Comparison of ENCODE assay signal across 9 cellular contexts in the genomic region with DNA sequence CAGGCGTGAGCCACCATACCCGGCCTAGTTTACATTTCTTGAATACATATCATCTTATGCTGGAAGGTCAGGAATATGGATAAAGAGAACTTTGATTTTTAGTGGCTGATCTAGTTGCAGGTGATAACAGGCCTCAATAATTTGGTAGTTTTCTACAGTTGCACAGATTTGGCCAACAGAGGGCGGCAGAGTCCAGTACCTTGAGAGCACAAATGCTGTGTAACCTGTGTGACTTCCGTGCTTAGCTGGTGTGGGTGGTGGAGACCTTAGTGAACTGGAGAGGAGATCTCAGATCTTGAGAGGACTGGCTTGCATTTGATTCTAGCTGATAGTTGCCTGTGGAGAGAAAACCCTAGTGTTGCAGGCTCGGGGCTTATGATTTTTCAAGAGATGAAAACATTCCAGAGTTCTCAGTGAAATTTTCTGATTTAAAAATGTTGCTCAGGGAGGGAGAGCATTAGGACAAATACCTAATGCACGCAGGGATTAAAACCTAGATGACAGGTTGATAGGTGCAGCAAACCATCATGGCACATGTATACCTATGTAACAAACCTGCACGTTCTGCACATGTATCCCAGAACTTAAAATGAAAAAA. TPM values are rescaled to one million over a fixed set of nuclear protein-coding genes. Genes with fewer than 3 reads are reported as not detected.
DNase-seq lines count a peak whose midpoint lies in the region; ATAC-seq, FAIRE-seq and TF ChIP-seq lines count a peak whose summit lies in the region.
"Had no signal": no experiment of that assay in that cellular context is flagged by ENCODE, and none has a peak within 500 bp of the region (broad histone marks: within the 10 kb centered on the region; RNA-seq: fewer than 3 reads in every experiment).

No MANE protein-coding gene starts in this region.

- 23 to 50% methylated on average over 4 of the region's 7 CpGs for WGBS in gastroesophageal sphincter (ENCODE audit: low coverage in 1 of 2), 2 donors

- H3K36me3 Mint-ChIP-seq in activated T-helper 17 cell treated with anti-CD3 and anti-CD28 coated beads, Interleukin-2, amount 50 U/mL, for 72 hours (ENCODE audit: low read depth), result no peaks in the 10 kb centered on the region

- H3K4me1 ChIP-seq in gastroesophageal sphincter, result no peaks in the 10 kb centered on the region

- peak; percentile 91 for ATAC-seq in activated T-helper 17 cell treated with anti-CD3 and anti-CD28 coated beads, Interleukin-2, amount 50 U/mL, for 72 hours (replicated peaks)
- peak; percentile 41 for ATAC-seq in gastroesophageal sphincter

- peak; percentile 96 for FAIRE-seq in H54 (lab: Jason Lieb, UNC)
- FAIRE-seq in urothelium cell line (lab: Jason Lieb, UNC), result peak; percentile 56

- TF ChIP-seq POLR2A in H54 (IDR thresholded peaks at IDR 0.05; ENCODE audit: low read depth, low read length) (no peak), gastroesophageal sphincter (IDR thresholded peaks at IDR 0.05) (no peak)

- no peaks in the 10 kb centered on the region for H3K9me3 ChIP-seq in gastroesophageal sphincter

- no peaks in the 10 kb centered on the region for H3K27me3 ChIP-seq in gastroesophageal sphincter

- H3K4me1 Mint-ChIP-seq in activated T-helper 17 cell treated with anti-CD3 and anti-CD28 coated beads, Interleukin-2, amount 50 U/mL, for 72 hours, result no peaks in the 10 kb centered on the region

- H3K4me3 Mint-ChIP-seq in activated T-helper 17 cell treated with anti-CD3 and anti-CD28 coated beads, Interleukin-2, amount 50 U/mL, for 72 hours, result no peak overlapping the region

- H3K27ac ChIP-seq in gastroesophageal sphincter, result no peak overlapping the region

- no peak overlapping the region for H3K27ac Mint-ChIP-seq in activated T-helper 17 cell treated with anti-CD3 and anti-CD28 coated beads, Interleukin-2, amount 50 U/mL, for 72 hours

- H3K36me3 ChIP-seq in gastroesophageal sphincter, result no peaks in the 10 kb centered on the region

- no peak for TF ChIP-seq EP300 in gastroesophageal sphincter (IDR thresholded peaks at IDR 0.05)

- TF ChIP-seq CTCF in LNCAP (IDR thresholded peaks at IDR 0.05), result peak; percentile 91
- TF ChIP-seq CTCF in gastroesophageal sphincter (IDR thresholded peaks at IDR 0.05), result peak; percentile 29 to 70 (median 48)

- H3K27me3 Mint-ChIP-seq in activated T-helper 17 cell treated with anti-CD3 and anti-CD28 coated beads, Interleukin-2, amount 50 U/mL, for 72 hours, result peaks cover under 1% of the 10 kb centered on the region

- DNase-seq in GM04503 (ENCODE audit: low read depth) (peak; percentile 5), H54 (ENCODE audit: insufficient read length, low spot score) (peak; percentile 82), RPMI7951 (ENCODE audit: low read depth) (peak; percentile 40), pons (ENCODE audit: low spot score) (peak; percentile 68), urothelium cell line (ENCODE audit: low spot score) (peak; percentile 72)

- no peak overlapping the region for H3K4me3 ChIP-seq in gastroesophageal sphincter

- no peaks in the 10 kb centered on the region for H3K9me3 Mint-ChIP-seq in activated T-helper 17 cell treated with anti-CD3 and anti-CD28 coated beads, Interleukin-2, amount 50 U/mL, for 72 hours

RNA-seq across cellular contexts. Expression of a gene that starts 17.4 kb away (rescaled TPM):
- not detected in 2 replicates for total RNA-seq in RPMI7951 (2014; rRNA removed; shearing (Covaris generic))
- total RNA-seq in activated T-helper 17 cell treated with anti-CD3 and anti-CD28 coated beads, Interleukin-2, amount 50 U/mL, for 72 hours, result not detected
- total RNA-seq in gastroesophageal sphincter, result not detected
- total RNA-seq: skeletal muscle tissue had no signal

Comparison
In these comparisons a context has a peak if more than half of its experiments do, and no peak if none do; other contexts are left out.
1. DNase-seq: peak in every context shown above with its lines; median percentile 82 in H54; 72 in urothelium cell line; 68 in pons; 40 in RPMI7951; 5 in GM04503.